17 cellular contexts compared by ENCODE assay signal in genomic region chr14:34488528-34488927, GRCh38. TPM values are rescaled to one million over a fixed set of nuclear protein-coding genes. Genes with fewer than 3 reads are reported as not detected.
A peak's percentile ranks its signal among the peaks of the same experiment; 100 is the strongest.
DNase-seq lines count a peak whose midpoint lies in the region; ATAC-seq and TF ChIP-seq lines count a peak whose summit lies in the region.
"Had no signal": no experiment of that assay in that cellular context is flagged by ENCODE, and none has a peak within 500 bp of the region (broad histone marks: within the 10 kb centered on the region; RNA-seq: fewer than 3 reads in every experiment).

No MANE protein-coding gene starts in this region.

- CTCF ChIA-PET in HEK293 (lab: Yijun Ruan, JAX), result no interaction called here

- no peaks in the 10 kb centered on the region for H3K36me3 ChIP-seq in HEK293 (ENCODE audit: control insufficient read depth in 2 of 2, insufficient read depth in 1 of 2, low read length in 2 of 2)
- H3K36me3 ChIP-seq in esophagus (ENCODE audit: control insufficient read depth in 2 of 2, insufficient read depth in 2 of 2, low read length in 1 of 2), result no peaks in the 10 kb centered on the region
- no peaks in the 10 kb centered on the region for H3K36me3 ChIP-seq in tibial artery
- H3K36me3 ChIP-seq: BLaER1 had no signal

- DNase-seq in mesenteric fat pad (ENCODE audit: low spot score) (peak; percentile 41), tibial artery (no peak), AML-193 (lab: John Stamatoyannopoulos, UW) (no peak)
- DNase-seq: 8988T; Caco-2; CD4-positive, CD25-positive, alpha-beta regulatory T cell; CD8-positive, alpha-beta T cell; DMS153; DND-41; H7; HCEC 1CT had no signal

- no peak overlapping the region for H3K4me3 ChIP-seq in HEK293 (ENCODE audit: low read depth, low read length)
- no peak overlapping the region for H3K4me3 ChIP-seq in esophagus (ENCODE audit: low read depth in 1 of 2, low read length in 2 of 2)
- H3K4me3 ChIP-seq in tibial artery, result no peak overlapping the region
- H3K4me3 ChIP-seq: BLaER1, GM23248 had no signal

- H3K27ac ChIP-seq in HEK293 (ENCODE audit: extremely low read depth, low read depth, low read length) (no peak overlapping the region), esophagus (ENCODE audit: low read depth in 2 of 2, low read length in 1 of 2) (peak overlapping the region; percentile 88 to 89), tibial artery (no peak overlapping the region)
- H3K27ac ChIP-seq: BLaER1, C4-2B, GM23248 had no signal

- no peaks in the 10 kb centered on the region for H3K27me3 ChIP-seq in esophagus (ENCODE audit: control insufficient read depth in 1 of 2, insufficient read depth in 2 of 2, low read length in 2 of 2)
- H3K27me3 ChIP-seq in tibial artery, result no peaks in the 10 kb centered on the region
- H3K27me3 ChIP-seq: BLaER1 had no signal

- TF ChIP-seq CTCF in HEK293 (tag by site-specific recombination; IDR thresholded peaks at IDR 0.05) (no peak), tibial artery (IDR thresholded peaks at IDR 0.05) (no peak)

- H3K9me3 ChIP-seq in HEK293 (ENCODE audit: control insufficient read depth, insufficient read depth, low read depth, low read length) (no peaks in the 10 kb centered on the region), esophagus (ENCODE audit: control insufficient read depth in 2 of 2, insufficient read depth in 1 of 2, low read depth in 1 of 2, low read length in 1 of 2) (no peaks in the 10 kb centered on the region), tibial artery (no peaks in the 10 kb centered on the region)
- H3K9me3 ChIP-seq: BLaER1, Caco-2 had no signal

- POLR2A ChIA-PET in HEK293 (lab: Yijun Ruan, JAX), result no interaction called here

- H3K4me1 ChIP-seq in HEK293 (ENCODE audit: control insufficient read depth, insufficient read depth, low read length) (no peaks in the 10 kb centered on the region), esophagus (ENCODE audit: control insufficient read depth in 2 of 2, insufficient read depth in 2 of 2, low read length in 1 of 2) (peaks cover 0 to 4% of the 10 kb centered on the region in 2 donors), tibial artery (peaks cover 0 to 5% (median 0%) of the 10 kb centered on the region in 4 donors)
- H3K4me1 ChIP-seq: BLaER1, Caco-2 had no signal

- intact Hi-C loops in tibial artery (cut with DNase I; ENCODE audit: low total_unique reads), result no loop called here

- WGBS in esophagus, 2 donors, result 98 to 99% methylated on average over 7 of the region's 7 CpGs

- no peak for ATAC-seq in HG03095 (IDR thresholded peaks at IDR 0.05; ENCODE audit: unreplicated experiment)
- ATAC-seq: CD8-positive, alpha-beta T cell had no signal

TF ChIP-seq in HEK293, 187 proteins besides CTCF, POLR2A, EP300 and RAD21 (continues in another document):
- no peak for TF ChIP-seq ZSCAN30 (tag by site-specific recombination; IDR thresholded peaks at IDR 0.05)
- TF ChIP-seq ZNF549 (tag by site-specific recombination; IDR thresholded peaks at IDR 0.05), result no peak
- TF ChIP-seq ZNF416 (tag by site-specific recombination; IDR thresholded peaks at IDR 0.05), result no peak
- no peak for TF ChIP-seq ZNF449 (tag by site-specific recombination; IDR thresholded peaks at IDR 0.05)
- no peak for TF ChIP-seq ZNF692 (tag by site-specific recombination; IDR thresholded peaks at IDR 0.05)
- TF ChIP-seq KLF8 (tag by site-specific recombination; IDR thresholded peaks at IDR 0.05), result no peak
- TF ChIP-seq ZNF354C (tag by site-specific recombination; IDR thresholded peaks at IDR 0.05; ENCODE audit: borderline replicate concordance, low read depth), result no peak
- TF ChIP-seq MYNN (tag by site-specific recombination; IDR thresholded peaks at IDR 0.05; ENCODE audit: borderline replicate concordance), result no peak
- no peak for TF ChIP-seq ELK4 (IDR thresholded peaks at IDR 0.05; ENCODE audit: borderline replicate concordance, low read depth, low read length)
- TF ChIP-seq FEZF1 (tag by site-specific recombination; IDR thresholded peaks at IDR 0.05), result no peak
- TF ChIP-seq ZNF37A (tag by site-specific recombination; IDR thresholded peaks at IDR 0.05), result no peak
- TF ChIP-seq ZNF561 (tag by site-specific recombination; IDR thresholded peaks at IDR 0.05; ENCODE audit: borderline replicate concordance), result no peak
- no peak for TF ChIP-seq HOXA7 (CRISPR knock-in tag; IDR thresholded peaks at IDR 0.05; ENCODE audit: borderline replicate concordance)
- no peak for TF ChIP-seq ZSCAN5A (tag by site-specific recombination; IDR thresholded peaks at IDR 0.05)
- TF ChIP-seq ZNF473 (tag by site-specific recombination; IDR thresholded peaks at IDR 0.05), result no peak
- no peak for TF ChIP-seq ZSCAN4 (tag by site-specific recombination; IDR thresholded peaks at IDR 0.05)
- no peak for TF ChIP-seq ZEB2 (tag by site-specific recombination; IDR thresholded peaks at IDR 0.05)
- no peak for TF ChIP-seq ZNF521 (tag by site-specific recombination; IDR thresholded peaks at IDR 0.05)
- TF ChIP-seq ZNF169 (tag by site-specific recombination; IDR thresholded peaks at IDR 0.05), result no peak
- no peak for TF ChIP-seq KLF9 (tag by site-specific recombination; IDR thresholded peaks at IDR 0.05; ENCODE audit: low read depth)
- no peak for TF ChIP-seq ZNF488 (tag by site-specific recombination; IDR thresholded peaks at IDR 0.05)
- TF ChIP-seq ZFP69B (tag by site-specific recombination; IDR thresholded peaks at IDR 0.05), result no peak
- no peak for TF ChIP-seq ZNF211 (tag by site-specific recombination; IDR thresholded peaks at IDR 0.05; ENCODE audit: low read depth)
- TF ChIP-seq ZNF654 (tag by site-specific recombination; IDR thresholded peaks at IDR 0.05; ENCODE audit: low read depth), result 0 out of 2 replicates have a peak, but pooled peaks have one; percentile 4

RNA-seq across cellular contexts. Expression of gene SPTSSA, which starts 26.5 kb away (rescaled TPM):
- polyA plus RNA-seq in esophagus, result 10 to 100 TPM; 17.6 to 37.3 TPM
- total RNA-seq in mesenteric fat pad, result 18.5 TPM

RNA-seq across cellular contexts. Expression of gene EAPP, which starts 51.0 kb away (rescaled TPM):
- 10 to 100 TPM; 18.8 to 27.9 TPM for polyA plus RNA-seq in esophagus
- total RNA-seq in mesenteric fat pad, result 22.1 TPM

Comparison
In these comparisons a context has a peak if more than half of its experiments do, and no peak if none do; other contexts are left out.
1. H3K27ac ChIP-seq: peak in esophagus (2 of 2); none in HEK293 (single experiment) and tibial artery (0 of 2).